19 cellular contexts compared by ENCODE assay signal in genomic region chr3:173238091-173238490, GRCh38.
"Had no signal": no experiment of that assay in that cellular context is flagged by ENCODE, and none has a peak within 500 bp of the region (broad histone marks: within the 10 kb centered on the region; RNA-seq: fewer than 3 reads in every experiment).

No MANE protein-coding gene starts in this region.

- H3K4me1 Mint-ChIP-seq: activated naive CD8-positive, alpha-beta T cell treated with anti-CD3 and anti-CD28 coated beads, Interleukin-2, amount 50 U/mL, for 24 hours; natural killer cell had no signal

- H3K9me3 ChIP-seq: breast epithelium, tibial nerve, vagina had no signal

- H3K36me3 ChIP-seq: breast epithelium, tibial nerve, vagina had no signal

- H3K27me3 ChIP-seq: breast epithelium, foreskin keratinocyte, tibial nerve, vagina had no signal

- H3K4me3 Mint-ChIP-seq: activated naive CD8-positive, alpha-beta T cell treated with anti-CD3 and anti-CD28 coated beads, Interleukin-2, amount 50 U/mL, for 24 hours; dendritic cell treated with granulocyte-macrophage colony-stimulating factor and Interleukin-4, amounts not matched to agents 40 ng/mL and 50 ng/mL, for 4 days; natural killer cell had no signal

- H3K27ac Mint-ChIP-seq: activated naive CD8-positive, alpha-beta T cell treated with anti-CD3 and anti-CD28 coated beads, Interleukin-2, amount 50 U/mL, for 24 hours; dendritic cell treated with granulocyte-macrophage colony-stimulating factor and Interleukin-4, amounts not matched to agents 40 ng/mL and 50 ng/mL, for 4 days; natural killer cell had no signal

- H3K36me3 Mint-ChIP-seq: natural killer cell had no signal

- H3K27ac ChIP-seq: breast epithelium, foreskin keratinocyte, tibial nerve, vagina had no signal

- ATAC-seq: activated naive CD8-positive, alpha-beta T cell treated with anti-CD3 and anti-CD28 coated beads, Interleukin-2, amount 50 U/mL, for 24 hours; foreskin keratinocyte; natural killer cell had no signal

- H3K27me3 Mint-ChIP-seq: activated naive CD8-positive, alpha-beta T cell treated with anti-CD3 and anti-CD28 coated beads, Interleukin-2, amount 50 U/mL, for 24 hours; dendritic cell treated with granulocyte-macrophage colony-stimulating factor and Interleukin-4, amounts not matched to agents 40 ng/mL and 50 ng/mL, for 4 days had no signal

- H3K4me1 ChIP-seq: breast epithelium, foreskin keratinocyte, tibial nerve, vagina had no signal

- H3K4me3 ChIP-seq: breast epithelium, tibial nerve, vagina had no signal

- DNase-seq: activated CD4-positive, alpha-beta T cell treated with anti-CD3 and anti-CD28 coated beads, Interleukin-2, amount 50 U/mL, for 1 hour; activated naive CD4-positive, alpha-beta T cell; activated naive CD8-positive, alpha-beta T cell treated with anti-CD3 and anti-CD28 coated beads, Interleukin-2, amount 50 U/mL, for 24 hours; activated T-cell treated with anti-CD3 and anti-CD28 coated beads for 4 hours; aorta; cerebellar nuclear complex; effector memory CD4-positive, alpha-beta T cell; foreskin keratinocyte; kidney glomerular epithelial cell; mesenchymal stem cell; natural killer cell; occipital lobe; stimulated activated CD4-positive, alpha-beta T cell treated with anti-CD3 and anti-CD28 coated beads, Interleukin-2, amount 100 ng/mL, for 48 hours; stimulated activated naive CD4-positive, alpha-beta T cell; substantia nigra had no signal
